Comparison of ENCODE assay signal across 8 cellular contexts in the genomic region with DNA sequence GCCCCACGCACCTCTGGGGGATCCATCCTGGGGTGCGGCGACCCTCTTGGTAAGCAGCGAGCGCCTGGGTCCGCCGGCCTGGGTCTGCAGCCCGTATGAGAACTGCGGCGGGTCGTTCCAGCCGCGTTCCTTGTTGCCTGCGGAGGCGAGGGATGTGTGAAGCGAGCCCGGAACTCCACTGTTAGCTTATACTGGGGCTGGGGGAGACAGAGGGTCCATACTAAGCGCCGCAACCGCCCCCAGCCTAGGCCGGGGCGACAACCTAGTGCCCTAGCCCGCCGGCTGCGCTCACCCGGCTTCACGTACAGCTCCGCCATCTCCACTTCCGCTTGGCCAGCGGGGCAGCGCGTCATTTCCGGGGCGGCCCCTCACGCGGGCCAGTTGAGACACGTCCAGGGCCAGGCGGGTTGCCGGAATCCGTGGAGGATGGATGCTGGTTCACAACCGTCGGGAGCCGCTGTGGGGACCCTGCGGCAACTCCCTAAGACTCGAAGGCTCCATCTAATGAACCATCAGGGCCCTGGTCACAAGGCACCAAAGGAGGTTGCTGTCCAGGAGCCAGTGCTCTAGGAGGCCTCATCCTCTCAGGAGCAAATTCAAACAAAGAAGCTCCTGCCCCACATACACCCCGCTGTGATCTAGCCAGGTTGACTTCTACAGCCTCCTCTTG. TPM values are rescaled to one million over a fixed set of nuclear protein-coding genes. Genes with fewer than 3 reads are reported as not detected.
DNase-seq lines count a peak whose midpoint lies in the region; ATAC-seq lines count a peak whose summit lies in the region.

Gene SRA1, minus strand, starts transcription at position 338 of the 670 bp plus-strand sequence. Its CDS starts 21 bp downstream, at position 317.

- no peaks in the 10 kb centered on the region for H3K27me3 ChIP-seq in CD4-positive, alpha-beta memory T cell (ENCODE audit: insufficient read depth, low read length)

- peaks cover 41% of the 10 kb centered on the region for H3K4me1 ChIP-seq in CD4-positive, alpha-beta memory T cell (ENCODE audit: insufficient read depth, low read length)

- peak within 1 kb of the TSS; percentile 92 for H3K27ac ChIP-seq in CD4-positive, alpha-beta memory T cell (ENCODE audit: low read depth, low read length)

- peak within 1 kb of the TSS; percentile 73 to 98 (median 97) for H3K27ac Mint-ChIP-seq in CD4-positive, alpha-beta memory T cell
- H3K27ac Mint-ChIP-seq in activated CD8-positive, alpha-beta T cell treated with anti-CD3 and anti-CD28 coated beads, Interleukin-2, amount 10 ng/mL, durations not matched to agents 7 days and 5 days: peak within 1 kb of the TSS; percentile 82

- CTCF ChIA-PET in CD4-positive, alpha-beta memory T cell (lab: Charles Lee; ENCODE audit: partially characterized antibody): interaction anchor here (1.0 to 2.9 kb wide), 3 partner anchors 9 to 163 kb away, joined by 3 to 13 read pairs (median 4); partner anchors contain the start of gene EIF4EBP3
- CTCF ChIA-PET in activated CD8-positive, alpha-beta T cell treated with anti-CD3 and anti-CD28 coated beads, Interleukin-2, amount 10 ng/mL, durations not matched to agents 7 days and 5 days (lab: Charles Lee): interaction anchor here (0.9 to 2.7 kb wide), 2 partner anchors 10 to 91 kb away, joined by 3 to 15 read pairs; partner anchors contain the start of genes EIF4EBP3 and IK

- no peaks in the 10 kb centered on the region for H3K9me3 ChIP-seq in CD4-positive, alpha-beta memory T cell (ENCODE audit: control insufficient read depth in 1 of 2, low read length in 2 of 2)

- POLR2A ChIA-PET in CD4-positive, alpha-beta memory T cell (lab: Charles Lee; ENCODE audit: partially characterized antibody): interaction anchor here (0.5 to 3.6 kb wide), 17 partner anchors 9 to 158 kb away, joined by 3 to 79 read pairs (median 4); partner anchors contain the start of genes ANKHD1, CD14, EIF4EBP3 and HARS1
- POLR2A ChIA-PET in activated CD8-positive, alpha-beta T cell treated with anti-CD3 and anti-CD28 coated beads, Interleukin-2, amount 10 ng/mL, durations not matched to agents 7 days and 5 days (lab: Charles Lee): interaction anchor here (0.6 to 1.9 kb wide), 13 partner anchors 9 to 156 kb away, joined by 3 to 39 read pairs (median 4); partner anchors contain the start of genes EIF4EBP3, HARS1, HARS2 and IK

- H3K27me3 Mint-ChIP-seq in CD4-positive, alpha-beta memory T cell: no peaks in the 10 kb centered on the region
- no peaks in the 10 kb centered on the region for H3K27me3 Mint-ChIP-seq in activated CD8-positive, alpha-beta T cell treated with anti-CD3 and anti-CD28 coated beads, Interleukin-2, amount 10 ng/mL, durations not matched to agents 7 days and 5 days (ENCODE audit: low read depth)

- H3K36me3 Mint-ChIP-seq in CD4-positive, alpha-beta memory T cell: peaks cover 19 to 30% of the 10 kb centered on the region in 2 donors
- H3K36me3 Mint-ChIP-seq in activated CD8-positive, alpha-beta T cell treated with anti-CD3 and anti-CD28 coated beads, Interleukin-2, amount 10 ng/mL, durations not matched to agents 7 days and 5 days (ENCODE audit: low read depth): peaks cover 38% of the 10 kb centered on the region

- H3K4me3 ChIP-seq in CD4-positive, alpha-beta memory T cell (ENCODE audit: low read length in 2 of 2): peak within 1 kb of the TSS; percentile 60 to 81

- H3K4me3 Mint-ChIP-seq in CD4-positive, alpha-beta memory T cell: peak within 1 kb of the TSS; percentile 82 to 92 (median 92)
- H3K4me3 Mint-ChIP-seq in activated CD8-positive, alpha-beta T cell treated with anti-CD3 and anti-CD28 coated beads, Interleukin-2, amount 10 ng/mL, durations not matched to agents 7 days and 5 days: peak within 1 kb of the TSS; percentile 77

- H3K36me3 ChIP-seq in CD4-positive, alpha-beta memory T cell (ENCODE audit: insufficient read depth, low read length): no peaks in the 10 kb centered on the region

- H3K4me1 Mint-ChIP-seq in CD4-positive, alpha-beta memory T cell: peaks cover 33 to 55% (median 43%) of the 10 kb centered on the region in 4 donors
- peaks cover 46% of the 10 kb centered on the region for H3K4me1 Mint-ChIP-seq in activated CD8-positive, alpha-beta T cell treated with anti-CD3 and anti-CD28 coated beads, Interleukin-2, amount 10 ng/mL, durations not matched to agents 7 days and 5 days (ENCODE audit: low read depth)

- peak; percentile 75 to 86 (median 77) for DNase-seq in CD4-positive, alpha-beta memory T cell
- DNase-seq in NCI-H82 (lab: John Stamatoyannopoulos, UW) (peak; percentile 88), lung microvascular endothelial cell (ENCODE audit: low read depth in 2 of 2) (peak; percentile 91)
- DNase-seq in activated CD8-positive, alpha-beta T cell treated with anti-CD3 and anti-CD28 coated beads, Interleukin-2, amount 10 ng/mL, durations not matched to agents 7 days and 5 days: peak; percentile 90
- peak; percentile 74 for DNase-seq in effector CD4-positive, alpha-beta T cell
- DNase-seq in stimulated activated CD4-positive, alpha-beta T cell treated with anti-CD3 and anti-CD28 coated beads, TNF-alpha, amount 100 ng/mL, for 4 hours (ENCODE audit: low read depth in 3 of 3): peak; percentile 63 to 75 (median 68)

- intact Hi-C loops in CD4-positive, alpha-beta memory T cell (cut with micrococcal nuclease): loop anchor here (1.0 to 2.0 kb wide), 3 partner anchors 10 to 156 kb away; partner anchors contain the start of genes ANKHD1, EIF4EBP3 and TMCO6

- H3K9me3 Mint-ChIP-seq in CD4-positive, alpha-beta memory T cell: peaks cover 0 to 1% (median 0%) of the 10 kb centered on the region in 8 donors
- H3K9me3 Mint-ChIP-seq in activated CD8-positive, alpha-beta T cell treated with anti-CD3 and anti-CD28 coated beads, Interleukin-2, amount 10 ng/mL, durations not matched to agents 7 days and 5 days (ENCODE audit: insufficient read depth): no peaks in the 10 kb centered on the region

- ATAC-seq in GM19452 (IDR thresholded peaks at IDR 0.05; ENCODE audit: unreplicated experiment) (peak; percentile 95), HG03575 (IDR thresholded peaks at IDR 0.05; ENCODE audit: extremely low read depth, insufficient number of reproducible peaks, low FRiP score, unreplicated experiment) (peak; percentile 80)
- peak; percentile 96 for ATAC-seq in activated CD8-positive, alpha-beta T cell treated with anti-CD3 and anti-CD28 coated beads, Interleukin-2, amount 10 ng/mL, durations not matched to agents 7 days and 5 days

RNA-seq across cellular contexts. Expression of gene SRA1, which starts in this region (rescaled TPM):
- 10 to 100 TPM; 24.5 to 26.6 TPM for total RNA-seq in CD4-positive, alpha-beta memory T cell
- 10 to 100 TPM; 35.5 to 46.8 TPM for polyA plus RNA-seq in CD4-positive, alpha-beta memory T cell
- total RNA-seq in activated CD8-positive, alpha-beta T cell treated with anti-CD3 and anti-CD28 coated beads, Interleukin-2, amount 10 ng/mL, durations not matched to agents 7 days and 5 days: 10 to 100 TPM; 42.7 to 43.4 TPM
- 16.3 and 20.6 TPM in 2 replicates for total RNA-seq in lung microvascular endothelial cell

Comparison
In these comparisons a context has a peak if more than half of its experiments do, and no peak if none do; other contexts are left out.
1. Peak in every context shown above with its lines: DNase-seq, ATAC-seq, H3K4me3 ChIP-seq and H3K27ac ChIP-seq.